ENCODE assay signal across 1 cellular context in the genomic region with DNA sequence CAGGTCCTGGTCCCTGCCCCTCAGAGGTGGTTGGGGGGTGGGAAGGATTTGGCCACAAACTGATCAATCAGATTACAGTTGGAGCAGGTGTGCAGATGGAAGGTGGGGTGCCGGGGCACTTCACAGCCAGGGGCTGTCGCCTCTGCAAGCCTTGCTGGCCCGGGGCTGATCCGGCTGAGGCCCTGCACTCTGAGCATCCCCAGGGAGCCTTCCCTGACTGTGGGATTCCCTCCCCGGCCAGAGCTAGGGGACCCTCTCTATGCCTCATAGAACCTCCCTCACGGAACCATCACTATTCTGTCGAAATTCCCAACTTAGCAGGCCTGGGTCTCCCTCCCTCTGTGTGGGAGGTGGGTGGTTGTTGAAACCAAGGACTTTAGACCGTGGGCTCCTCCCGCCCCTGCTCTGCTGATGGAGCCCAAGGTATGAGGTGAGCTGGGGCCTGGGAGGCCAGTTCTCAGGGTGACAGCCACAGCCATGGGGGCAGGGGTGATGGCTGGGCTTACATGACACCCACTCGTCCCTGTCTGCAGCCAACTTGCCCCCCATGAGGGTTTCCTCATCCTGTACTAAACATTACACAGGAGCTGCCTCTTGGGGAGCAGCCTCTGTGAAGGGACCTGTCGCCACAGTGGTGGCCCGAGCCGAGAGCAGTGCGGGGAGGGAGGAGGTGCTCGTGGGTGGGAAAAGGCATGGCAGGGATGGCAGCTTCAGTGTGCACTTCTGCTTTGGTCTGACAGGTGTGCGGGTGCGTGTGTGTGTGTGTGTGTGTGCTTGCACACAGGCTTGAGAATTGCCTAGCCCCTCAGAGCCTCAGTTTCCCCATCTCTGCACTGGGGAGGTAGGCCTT.
A peak's percentile ranks its signal among the peaks of the same experiment; 100 is the strongest.
TF ChIP-seq lines count a peak whose summit lies in the region.

No MANE protein-coding gene starts in this region.

TF ChIP-seq in HepG2, 621 proteins besides CTCF, POLR2A, EP300 and RAD21 (continued from another document and continues in another):
- TF ChIP-seq ZBTB46 (CRISPR knock-in tag; IDR thresholded peaks at IDR 0.05; ENCODE audit: borderline replicate concordance) (no peak), KMT2A (CRISPR knock-in tag; IDR thresholded peaks at IDR 0.05) (peak; percentile 73), PTBP1 (IDR thresholded peaks at IDR 0.05; ENCODE audit: low read depth, low read length, poor library complexity, severe bottlenecking) (no peak), NFYB (CRISPR knock-in tag; IDR thresholded peaks at IDR 0.05) (no peak), CEBPG (CRISPR knock-in tag; IDR thresholded peaks at IDR 0.05) (peak; percentile 70), ZC3H13 (CRISPR knock-in tag; IDR thresholded peaks at IDR 0.05) (no peak), HOXD1 (CRISPR knock-in tag; IDR thresholded peaks at IDR 0.05) (no peak), ZNF292 (CRISPR knock-in tag; IDR thresholded peaks at IDR 0.05; ENCODE audit: borderline replicate concordance, low read depth) (0 out of 2 replicates have a peak, but pooled peaks have one; percentile 35), HNF4G (IDR thresholded peaks at IDR 0.05; ENCODE audit: borderline replicate concordance, low read depth, low read length) (peak; percentile 87), HNF4G (CRISPR knock-in tag; IDR thresholded peaks at IDR 0.05; ENCODE audit: borderline replicate concordance, low read depth) (no peak; the same call in 1 of the 2 replicates), ZNF276 (CRISPR knock-in tag; IDR thresholded peaks at IDR 0.05; ENCODE audit: low read depth) (no peak), ZXDC (CRISPR knock-in tag; IDR thresholded peaks at IDR 0.05) (no peak), ZNF367 (CRISPR knock-in tag; IDR thresholded peaks at IDR 0.05; ENCODE audit: borderline replicate concordance) (no peak), MZF1 (CRISPR knock-in tag; IDR thresholded peaks at IDR 0.05; ENCODE audit: borderline replicate concordance) (no peak), ZNF263 (CRISPR knock-in tag; IDR thresholded peaks at IDR 0.05) (peak; percentile 65; the same call in 1 of the 2 replicates), MIER3 (CRISPR knock-in tag; IDR thresholded peaks at IDR 0.05; ENCODE audit: borderline replicate concordance) (peak; percentile 67; the same call in 1 of the 2 replicates), ZNF839 (CRISPR knock-in tag; IDR thresholded peaks at IDR 0.05; ENCODE audit: borderline replicate concordance) (no peak), NPAS2 (CRISPR knock-in tag; IDR thresholded peaks at IDR 0.05; ENCODE audit: borderline replicate concordance) (no peak), ZNF17 (CRISPR knock-in tag; IDR thresholded peaks at IDR 0.05) (no peak), STAG1 (CRISPR knock-in tag; IDR thresholded peaks at IDR 0.05) (no peak), SALL1 (CRISPR knock-in tag; IDR thresholded peaks at IDR 0.05) (peak; percentile 70), ARID4A (CRISPR knock-in tag; IDR thresholded peaks at IDR 0.05; ENCODE audit: borderline replicate concordance) (peak; percentile 59; the same call in 1 of the 2 replicates), HDAC1 (CRISPR knock-in tag; IDR thresholded peaks at IDR 0.05) (peak; percentile 76), ZNF629 (CRISPR knock-in tag; conservative IDR thresholded peaks at IDR 0.05) (0 out of 2 replicates have a peak, but pooled peaks have one; percentile 10), ZNF766 (CRISPR knock-in tag; IDR thresholded peaks at IDR 0.05; ENCODE audit: borderline replicate concordance) (no peak), CREB3 (CRISPR knock-in tag; IDR thresholded peaks at IDR 0.05) (no peak), ZNF841 (CRISPR knock-in tag; IDR thresholded peaks at IDR 0.05; ENCODE audit: borderline replicate concordance) (no peak), SKI (IDR thresholded peaks at IDR 0.05; ENCODE audit: partially characterized antibody) (no peak), GTF2F1 (IDR thresholded peaks at IDR 0.05; ENCODE audit: low read length) (no peak), FOXP1 (IDR thresholded peaks at IDR 0.05) (no peak), FOXP1 (CRISPR knock-in tag; IDR thresholded peaks at IDR 0.05) (peak; percentile 34; the same call in 1 of the 2 replicates), ATM (IDR thresholded peaks at IDR 0.05; ENCODE audit: borderline replicate concordance) (no peak), ZNF768 (CRISPR knock-in tag; IDR thresholded peaks at IDR 0.05) (no peak), TIGD3 (CRISPR knock-in tag; IDR thresholded peaks at IDR 0.05; ENCODE audit: borderline replicate concordance) (no peak), SNAPC2 (CRISPR knock-in tag; IDR thresholded peaks at IDR 0.05) (0 out of 2 replicates have a peak, but pooled peaks have one; percentile 48), ERF (CRISPR knock-in tag; IDR thresholded peaks at IDR 0.05) (0 out of 2 replicates have a peak, but pooled peaks have one; percentile 30), PITX1 (CRISPR knock-in tag; IDR thresholded peaks at IDR 0.05) (peak; percentile 29; the same call in 1 of the 2 replicates), HNRNPK (IDR thresholded peaks at IDR 0.05; ENCODE audit: low read depth, low read length, poor library complexity, severe bottlenecking) (no peak), JDP2 (CRISPR knock-in tag; IDR thresholded peaks at IDR 0.05; ENCODE audit: borderline replicate concordance) (no peak), ZNF33B (CRISPR knock-in tag; IDR thresholded peaks at IDR 0.05) (no peak), ZNF672 (CRISPR knock-in tag; IDR thresholded peaks at IDR 0.05) (no peak), BCL6 (CRISPR knock-in tag; IDR thresholded peaks at IDR 0.05) (peak; percentile 50; the same call in 1 of the 2 replicates), JUND (CRISPR knock-in tag; IDR thresholded peaks at IDR 0.05) (no peak), PHF21A (CRISPR knock-in tag; IDR thresholded peaks at IDR 0.05) (peak; percentile 67; the same call in 1 of the 2 replicates), SNRNP70 (IDR thresholded peaks at IDR 0.05; ENCODE audit: low read depth, low read length) (no peak)
- TF ChIP-seq, protein P1, sequence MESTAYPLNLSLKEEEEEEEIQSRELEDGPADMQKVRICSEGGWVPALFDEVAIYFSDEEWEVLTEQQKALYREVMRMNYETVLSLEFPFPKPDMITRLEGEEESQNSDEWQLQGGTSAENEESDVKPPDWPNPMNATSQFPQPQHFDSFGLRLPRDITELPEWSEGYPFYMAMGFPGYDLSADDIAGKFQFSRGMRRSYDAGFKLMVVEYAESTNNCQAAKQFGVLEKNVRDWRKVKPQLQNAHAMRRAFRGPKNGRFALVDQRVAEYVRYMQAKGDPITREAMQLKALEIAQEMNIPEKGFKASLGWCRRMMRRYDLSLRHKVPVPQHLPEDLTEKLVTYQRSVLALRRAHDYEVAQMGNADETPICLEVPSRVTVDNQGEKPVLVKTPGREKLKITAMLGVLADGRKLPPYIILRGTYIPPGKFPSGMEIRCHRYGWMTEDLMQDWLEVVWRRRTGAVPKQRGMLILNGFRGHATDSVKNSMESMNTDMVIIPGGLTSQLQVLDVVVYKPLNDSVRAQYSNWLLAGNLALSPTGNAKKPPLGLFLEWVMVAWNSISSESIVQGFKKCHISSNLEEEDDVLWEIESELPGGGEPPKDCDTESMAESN (CRISPR knock-in tag; conservative IDR thresholded peaks at IDR 0.05), result no peak; the same call in 1 of the 2 replicates
- TF ChIP-seq, protein P2, sequence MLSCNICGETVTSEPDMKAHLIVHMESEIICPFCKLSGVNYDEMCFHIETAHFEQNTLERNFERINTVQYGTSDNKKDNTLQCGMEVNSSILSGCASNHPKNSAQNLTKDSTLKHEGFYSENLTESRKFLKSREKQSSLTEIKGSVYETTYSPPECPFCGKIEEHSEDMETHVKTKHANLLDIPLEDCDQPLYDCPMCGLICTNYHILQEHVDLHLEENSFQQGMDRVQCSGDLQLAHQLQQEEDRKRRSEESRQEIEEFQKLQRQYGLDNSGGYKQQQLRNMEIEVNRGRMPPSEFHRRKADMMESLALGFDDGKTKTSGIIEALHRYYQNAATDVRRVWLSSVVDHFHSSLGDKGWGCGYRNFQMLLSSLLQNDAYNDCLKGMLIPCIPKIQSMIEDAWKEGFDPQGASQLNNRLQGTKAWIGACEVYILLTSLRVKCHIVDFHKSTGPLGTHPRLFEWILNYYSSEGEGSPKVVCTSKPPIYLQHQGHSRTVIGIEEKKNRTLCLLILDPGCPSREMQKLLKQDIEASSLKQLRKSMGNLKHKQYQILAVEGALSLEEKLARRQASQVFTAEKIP (CRISPR knock-in tag; IDR thresholded peaks at IDR 0.05; ENCODE audit: borderline replicate concordance), result no peak
